In the genomic region with DNA sequence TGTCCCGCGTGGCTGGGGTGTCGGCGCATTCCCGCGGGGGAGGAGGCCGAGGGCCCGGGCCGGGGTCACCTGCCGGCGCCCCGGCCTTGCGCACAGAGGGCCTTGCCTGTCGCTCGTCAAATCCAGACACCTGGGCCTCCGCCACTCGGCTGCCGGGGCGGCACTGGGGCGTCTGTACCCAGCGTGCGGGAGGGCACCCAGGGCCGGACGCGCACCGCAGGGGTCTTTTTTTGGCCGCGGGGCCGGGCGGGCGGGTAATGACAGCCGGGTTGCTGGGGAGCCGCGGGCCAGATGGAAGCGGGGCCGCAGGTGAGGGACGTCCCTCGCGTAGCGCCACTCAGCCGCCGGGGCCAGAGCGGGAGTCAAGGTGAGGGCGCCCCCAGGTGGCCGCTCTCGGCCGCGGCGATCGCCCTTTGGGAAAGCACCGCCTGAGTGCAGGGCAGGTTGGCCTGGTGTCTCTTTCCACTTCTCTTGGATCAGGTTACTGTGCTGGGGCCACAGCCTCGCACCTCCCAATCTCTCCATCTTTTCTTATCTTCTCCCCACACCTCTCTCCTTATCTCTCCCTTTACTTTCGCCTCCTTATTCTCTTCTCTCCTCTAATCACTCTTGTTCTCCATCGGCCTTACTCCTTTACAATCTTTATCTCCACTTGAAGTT, we compare ENCODE assay signal across 9 cellular contexts. TPM values are rescaled to one million over a fixed set of nuclear protein-coding genes. Genes with fewer than 3 reads are reported as not detected.
DNase-seq lines count a peak whose midpoint lies in the region; ATAC-seq, FAIRE-seq and TF ChIP-seq lines count a peak whose summit lies in the region.
"Had no signal": no experiment of that assay in that cellular context is flagged by ENCODE, and none has a peak within 500 bp of the region (broad histone marks: within the 10 kb centered on the region; RNA-seq: fewer than 3 reads in every experiment).

No MANE protein-coding gene starts in this region.

- peak; percentile 66 for DNase-seq in activated CD4-positive, CD25-positive, alpha-beta regulatory T cell treated with anti-CD3 and anti-CD28 coated beads, Interleukin-2, amount 50 U/mL, for 16 hours (ENCODE audit: low read depth, low spot score)
- DNase-seq in bronchial epithelial cell (ENCODE audit: low read depth) (peak; percentile 32), keratinocyte (ENCODE audit: low read depth, low spot score) (no peak)
- peak; percentile 64 to 78 for DNase-seq in stimulated activated CD4-positive, alpha-beta T cell treated with anti-CD3 and anti-CD28 coated beads, Interleukin-15, amount 100 ng/mL, for 48 hours (ENCODE audit: low read depth in 2 of 2)

- H3K9me1 ChIP-seq in keratinocyte (ENCODE audit: control insufficient read depth, extremely low read depth, insufficient read depth, low read length), result no peaks in the 10 kb centered on the region

- H4K20me1 ChIP-seq in keratinocyte (ENCODE audit: control insufficient read depth, extremely low read depth, insufficient read depth, low read length), result no peaks in the 10 kb centered on the region

- peak; percentile 96 for TF ChIP-seq CTCF in GM12874 (IDR thresholded peaks at IDR 0.05; ENCODE audit: insufficient read depth, low read depth, low read length)
- TF ChIP-seq CTCF in bronchial epithelial cell (IDR thresholded peaks at IDR 0.05; ENCODE audit: insufficient read depth, low read length, severe bottlenecking), result peak; percentile 93
- peak; percentile 52 to 81 (median 73) for TF ChIP-seq CTCF in keratinocyte (optimal IDR thresholded peaks at IDR 0.05 in 1 of 3, IDR thresholded peaks at IDR 0.05 in 1 of 3, conservative IDR thresholded peaks at IDR 0.05 in 1 of 3; ENCODE audit: extremely low read depth in 1 of 3, insufficient read depth in 2 of 3, low read length in 3 of 3)

- H3K4me3 ChIP-seq in HUES6 (ENCODE audit: low read depth, low read length) (peak overlapping the region; percentile 68), bronchial epithelial cell (ENCODE audit: low read depth, low read length) (no peak overlapping the region), keratinocyte (ENCODE audit: control insufficient read depth in 2 of 3, extremely low read depth in 1 of 3, insufficient read depth in 2 of 3, low read depth in 1 of 3, low read length in 3 of 3) (no peak overlapping the region)

- H3K36me3 ChIP-seq in HUES6 (ENCODE audit: control insufficient read depth, insufficient read depth, low read length), result no peaks in the 10 kb centered on the region
- H3K36me3 ChIP-seq in bronchial epithelial cell (ENCODE audit: control insufficient read depth, insufficient read depth, low read length), result no peaks in the 10 kb centered on the region
- H3K36me3 ChIP-seq in keratinocyte (ENCODE audit: control insufficient read depth in 2 of 2, extremely low read depth in 1 of 2, insufficient read depth in 2 of 2, low read length in 2 of 2), result peaks cover 0 to 3% of the 10 kb centered on the region in 2 experiments

- ATAC-seq in GM21515 (IDR thresholded peaks at IDR 0.05; ENCODE audit: unreplicated experiment), result no peak
- no peak for ATAC-seq in HG02981 (IDR thresholded peaks at IDR 0.05; ENCODE audit: unreplicated experiment)

- H3K27me3 ChIP-seq in HUES6 (ENCODE audit: control insufficient read depth, insufficient read depth, low read length), result peaks cover 55% of the 10 kb centered on the region
- no peaks in the 10 kb centered on the region for H3K27me3 ChIP-seq in bronchial epithelial cell (ENCODE audit: control insufficient read depth, insufficient read depth, low read length)
- no peaks in the 10 kb centered on the region for H3K27me3 ChIP-seq in keratinocyte (ENCODE audit: control insufficient read depth, extremely low read depth, insufficient read depth, low read length)

- no peaks in the 10 kb centered on the region for H3K79me2 ChIP-seq in keratinocyte (ENCODE audit: control insufficient read depth, insufficient read depth, low read length)

- no peak overlapping the region for H3K4me2 ChIP-seq in keratinocyte (ENCODE audit: control insufficient read depth, extremely low read depth, insufficient read depth, low read depth, low read length)

- peaks cover 50% of the 10 kb centered on the region for H3K4me1 ChIP-seq in HUES6 (ENCODE audit: control insufficient read depth, insufficient read depth, low read length)
- H3K4me1 ChIP-seq in keratinocyte (ENCODE audit: control insufficient read depth, extremely low read depth, insufficient read depth, low read length), result peaks cover 4% of the 10 kb centered on the region

- H3K27ac ChIP-seq in HUES6 (ENCODE audit: low read depth, low read length), result no peak overlapping the region
- no peak overlapping the region for H3K27ac ChIP-seq in keratinocyte (ENCODE audit: control insufficient read depth, insufficient read depth, low read length)

- dilution Hi-C loops in keratinocyte (cut with MboI; ENCODE audit: extremely low pct_ligation_motif_present, low sequenced_read_pairs), result no loop called here

- FAIRE-seq in bronchial epithelial cell (lab: Jason Lieb, UNC) (no peak), keratinocyte (lab: Jason Lieb, UNC) (no peak)
- FAIRE-seq: islet of Langerhans had no signal

- H3K9ac ChIP-seq in HUES6 (ENCODE audit: low read length), result no peak overlapping the region
- no peak overlapping the region for H3K9ac ChIP-seq in keratinocyte (ENCODE audit: control insufficient read depth, extremely low read depth, insufficient read depth, low read length)

- no peak overlapping the region for H2AFZ ChIP-seq in keratinocyte (ENCODE audit: control insufficient read depth, low read length)

- H3K9me3 ChIP-seq in HUES6 (ENCODE audit: control insufficient read depth, insufficient read depth, low read depth, low read length) (no peaks in the 10 kb centered on the region), keratinocyte (ENCODE audit: control insufficient read depth, low read depth, low read length) (no peaks in the 10 kb centered on the region)

RNA-seq across cellular contexts. Expression of a gene that starts 3.5 kb away (rescaled TPM):
- 13.3 and 22.6 TPM in 2 replicates for total RNA-seq in bronchial epithelial cell
- polyA plus RNA-seq in keratinocyte, result 35.0 to 46.8 TPM (median 38.4 TPM) in 3 replicates
- polyA plus RNA-seq in keratinocyte (2011; ENCODE audit: low read depth), result 7.3 TPM
- 22.1 and 33.7 TPM in 2 replicates for polyA plus RNA-seq in keratinocyte (2011; cell fraction: cytosol; rRNA removed)
- polyA plus RNA-seq in keratinocyte (2011; cell fraction: nucleus; rRNA removed), result 84.3 and 109 TPM in 2 replicates
- 9.4 and 52.0 TPM in 2 replicates for polyA plus RNA-seq in keratinocyte (2012; ENCODE audit: low replicate concordance)
- polyA minus RNA-seq in keratinocyte, result 61.9 to 100.0 TPM (median 61.9 TPM) in 3 replicates
- 73.3 TPM for polyA minus RNA-seq in keratinocyte (2011; cell fraction: cytosol; rRNA and poly(A)+ RNA removed)
- polyA minus RNA-seq in keratinocyte (2011; cell fraction: nucleus; rRNA and poly(A)+ RNA removed), result 59.3 and 72.3 TPM in 2 replicates

RNA-seq across cellular contexts. Expression of a gene that starts 38.7 kb away (rescaled TPM):
- 66.7 and 79.2 TPM in 2 replicates for total RNA-seq in bronchial epithelial cell
- 121 to 216 TPM (median 150 TPM) in 3 replicates for polyA plus RNA-seq in keratinocyte
- 77.9 TPM for polyA plus RNA-seq in keratinocyte (2011; ENCODE audit: low read depth)
- polyA plus RNA-seq in keratinocyte (2011; cell fraction: cytosol; rRNA removed), result 127 and 260 TPM in 2 replicates
- polyA plus RNA-seq in keratinocyte (2011; cell fraction: nucleus; rRNA removed), result 159 and 176 TPM in 2 replicates
- polyA plus RNA-seq in keratinocyte (2012; ENCODE audit: low replicate concordance), result 65.9 and 120 TPM in 2 replicates
- polyA minus RNA-seq in keratinocyte, result 63.8 to 140 TPM (median 118 TPM) in 3 replicates
- polyA minus RNA-seq in keratinocyte (2011; cell fraction: cytosol; rRNA and poly(A)+ RNA removed), result 101 TPM
- 49.7 and 81.6 TPM in 2 replicates for polyA minus RNA-seq in keratinocyte (2011; cell fraction: nucleus; rRNA and poly(A)+ RNA removed)

RNA-seq across cellular contexts. Expression of a gene that starts 45.2 kb away (rescaled TPM):
- total RNA-seq in bronchial epithelial cell, result 19.8 and 21.3 TPM in 2 replicates
- polyA plus RNA-seq in keratinocyte, result 31.2 to 34.9 TPM (median 32.9 TPM) in 3 replicates
- 27.7 TPM for polyA plus RNA-seq in keratinocyte (2011; ENCODE audit: low read depth)
- polyA plus RNA-seq in keratinocyte (2011; cell fraction: cytosol; rRNA removed), result 27.1 and 43.5 TPM in 2 replicates
- 36.1 and 37.4 TPM in 2 replicates for polyA plus RNA-seq in keratinocyte (2011; cell fraction: nucleus; rRNA removed)
- 14.1 and 17.4 TPM in 2 replicates for polyA plus RNA-seq in keratinocyte (2012; ENCODE audit: low replicate concordance)
- 24.6 to 32.6 TPM (median 29.2 TPM) in 3 replicates for polyA minus RNA-seq in keratinocyte
- polyA minus RNA-seq in keratinocyte (2011; cell fraction: cytosol; rRNA and poly(A)+ RNA removed), result 16.7 TPM
- 7.8 and 13.3 TPM in 2 replicates for polyA minus RNA-seq in keratinocyte (2011; cell fraction: nucleus; rRNA and poly(A)+ RNA removed)
